ENCODE assay signal across 24 cellular contexts in genomic region chr1:209260146-209260545, GRCh38.
"Had no signal": no experiment of that assay in that cellular context is flagged by ENCODE, and none has a peak within 500 bp of the region (broad histone marks: within the 10 kb centered on the region; RNA-seq: fewer than 3 reads in every experiment).

No MANE protein-coding gene starts in this region.

- H3K4me3 ChIP-seq: Peyer's patch, SJSA1 had no signal

- H3K9ac ChIP-seq: SK-N-SH had no signal

- ATAC-seq: activated CD8-positive, alpha-beta T cell treated with anti-CD3 and anti-CD28 coated beads for 36 hours; activated T-cell treated with anti-CD3 and anti-CD28 coated beads, Interleukin-2, amount 50 U/mL, for 72 hours; activated T-helper 17 cell treated with anti-CD3 and anti-CD28 coated beads, Interleukin-2, amount 50 U/mL, for 72 hours had no signal

- H3K4me1 ChIP-seq: Peyer's patch, SJSA1 had no signal

- H3K9me3 ChIP-seq: Peyer's patch, SJSA1 had no signal

- H3K27ac ChIP-seq: Peyer's patch, SJSA1 had no signal

- H3K36me3 ChIP-seq: Peyer's patch, SJSA1 had no signal

- DNase-seq: activated CD4-positive, alpha-beta T cell treated with anti-CD3 and anti-CD28 coated beads, Interleukin-2, amount 10 ng/mL, durations not matched to agents 24 days and 14 days; activated CD4-positive, alpha-beta T cell treated with anti-CD3 and anti-CD28 coated beads, Interleukin-2, amount 50 U/mL, for 4 hours; activated CD8-positive, alpha-beta T cell treated with anti-CD3 and anti-CD28 coated beads for 36 hours; activated effector memory CD4-positive, alpha-beta T cell treated with anti-CD3 and anti-CD28 coated beads, Interleukin-2, amount 50 U/mL, for 16 hours; activated naive CD4-positive, alpha-beta T cell; activated naive CD4-positive, alpha-beta T cell treated with anti-CD3 and anti-CD28 coated beads, Interleukin-2, amount 50 U/mL, for 16 hours; activated naive CD8-positive, alpha-beta T cell treated with anti-CD3 and anti-CD28 coated beads for 36 hours; activated T-cell treated with anti-CD3 and anti-CD28 coated beads, Interleukin-2, amount 50 U/mL, for 1 hour; activated T-cell treated with anti-CD3 and anti-CD28 coated beads, Interleukin-2, amount 50 U/mL, for 72 hours; Karpas-422; KBM-7; NCI-H1105; NCI-H1417 treated with DMSO at 0.1 percent for 48 hours; NCI-H1694; NCI-H1930; NCI-H2081 treated with DMSO at 0.1 percent for 48 hours; NCI-H345; NCI-H524 treated with DMSO at 0.1 percent for 48 hours; Peyer's patch; RPMI8226; SHP77 treated with DMSO at 0.1 percent for 48 hours; SK-N-SH had no signal

- H3K27me3 ChIP-seq: Peyer's patch, SJSA1 had no signal

- H3K4me2 ChIP-seq: SK-N-SH had no signal
